9 cellular contexts compared by ENCODE assay signal in genomic region chr1:173202430-173203145, GRCh38. TPM values are rescaled to one million over a fixed set of nuclear protein-coding genes. Genes with fewer than 3 reads are reported as not detected.
DNase-seq lines count a peak whose midpoint lies in the region; ATAC-seq, FAIRE-seq and TF ChIP-seq lines count a peak whose summit lies in the region.
"Had no signal": no experiment of that assay in that cellular context is flagged by ENCODE, and none has a peak within 500 bp of the region (broad histone marks: within the 10 kb centered on the region; RNA-seq: fewer than 3 reads in every experiment).

No MANE protein-coding gene starts in this region.

- H3K36me3 ChIP-seq in testis (ENCODE audit: low read depth, missing control alignments), result no peaks in the 10 kb centered on the region

- TF ChIP-seq CTCF in natural killer cell (IDR thresholded peaks at IDR 0.05) (no peak), astrocyte of the spinal cord (IDR thresholded peaks at IDR 0.05; ENCODE audit: low read depth, low read length) (peak; percentile 59), testis (IDR thresholded peaks at IDR 0.05) (peak; percentile 42 to 43 (median 42))

- peak overlapping the region; percentile 55 to 94 for H3K27ac Mint-ChIP-seq in natural killer cell treated with Interleukin-12 subunit alpha and Interleukin-12 subunit beta and Interleukin-15 and Interleukin-18, amount 100 ng/mL, for 72 hours
- H3K27ac Mint-ChIP-seq in natural killer cell, result peak overlapping the region in 1 of 2 donors; percentile 48

- no peaks in the 10 kb centered on the region for H3K9me3 Mint-ChIP-seq in natural killer cell treated with Interleukin-12 subunit alpha and Interleukin-12 subunit beta and Interleukin-15 and Interleukin-18, amount 100 ng/mL, for 72 hours
- H3K9me3 Mint-ChIP-seq in natural killer cell, result no peaks in the 10 kb centered on the region

- peak overlapping the region; percentile 76 for H3K4me3 Mint-ChIP-seq in natural killer cell treated with Interleukin-12 subunit alpha and Interleukin-12 subunit beta and Interleukin-15 and Interleukin-18, amount 100 ng/mL, for 72 hours
- no peak overlapping the region for H3K4me3 Mint-ChIP-seq in natural killer cell

- FAIRE-seq in islet of Langerhans (lab: Jason Lieb, UNC), result peak; percentile 69

- in situ Hi-C loops in astrocyte of the spinal cord (cut with HindIII; ENCODE audit: low sequenced_read_pairs), result no loop called here

- peaks cover 47% of the 10 kb centered on the region in 2 donors for H3K4me1 Mint-ChIP-seq in natural killer cell treated with Interleukin-12 subunit alpha and Interleukin-12 subunit beta and Interleukin-15 and Interleukin-18, amount 100 ng/mL, for 72 hours (ENCODE audit: low read depth in 2 of 2)
- H3K4me1 Mint-ChIP-seq in natural killer cell, result peaks cover 34 to 42% of the 10 kb centered on the region in 2 donors

- intact Hi-C loops in natural killer cell (cut with micrococcal nuclease) (loop anchor here (1.0 kb wide), 1 partner anchor 457 kb away; no protein-coding TSS in a partner anchor), testis (cut with DNase I; ENCODE audit: low total_unique reads) (no loop called here)

- H3K27ac ChIP-seq in testis, result no peak overlapping the region
- H3K27ac ChIP-seq: epithelial cell of prostate had no signal

- ATAC-seq in natural killer cell treated with Interleukin-12 subunit alpha and Interleukin-12 subunit beta and Interleukin-15 and Interleukin-18, amount 100 ng/mL, for 72 hours, result no peak
- ATAC-seq in natural killer cell, result no peak

- 40 to 58% methylated on average over 5 of the region's 5 CpGs for WGBS in testis, 2 donors

- peaks cover 4% of the 10 kb centered on the region for H3K36me3 Mint-ChIP-seq in natural killer cell treated with Interleukin-12 subunit alpha and Interleukin-12 subunit beta and Interleukin-15 and Interleukin-18, amount 100 ng/mL, for 72 hours
- H3K36me3 Mint-ChIP-seq in natural killer cell, result no peaks in the 10 kb centered on the region

- H3K27me3 ChIP-seq in testis, result no peaks in the 10 kb centered on the region

- no peaks in the 10 kb centered on the region for H3K27me3 Mint-ChIP-seq in natural killer cell treated with Interleukin-12 subunit alpha and Interleukin-12 subunit beta and Interleukin-15 and Interleukin-18, amount 100 ng/mL, for 72 hours
- H3K27me3 Mint-ChIP-seq in natural killer cell (ENCODE audit: low read depth in 2 of 2), result no peaks in the 10 kb centered on the region

- no peak for DNase-seq in natural killer cell treated with Interleukin-12 subunit alpha and Interleukin-12 subunit beta and Interleukin-15 and Interleukin-18, amount 100 ng/mL, for 72 hours (ENCODE audit: low spot score)
- DNase-seq in natural killer cell (no peak), NCI-H1694 (lab: John Stamatoyannopoulos, UW) (peak; percentile 5), astrocyte of the spinal cord (ENCODE audit: low read depth, low spot score) (peak; percentile 91), testis (peak; percentile 43), ecto neural progenitor cell (ENCODE audit: low spot score) (no peak)
- DNase-seq in stimulated activated CD4-positive, alpha-beta T cell treated with anti-CD3 and anti-CD28 coated beads, Interleukin-2, amount 100 ng/mL, for 48 hours, result no peak

- H3K9me3 ChIP-seq in testis, result no peaks in the 10 kb centered on the region

- no peak for TF ChIP-seq POLR2A in testis (IDR thresholded peaks at IDR 0.05)

- H3K4me3 ChIP-seq in astrocyte of the spinal cord (ENCODE audit: low read depth, low read length) (no peak overlapping the region), testis (no peak overlapping the region)

- H3K4me1 ChIP-seq in testis, result peaks cover 3% of the 10 kb centered on the region

RNA-seq across cellular contexts. Expression of gene TNFSF4, which starts 4.5 kb away (rescaled TPM):
- 100 to 1,000 TPM in 1 of 2 donors, 10 to 100 TPM in 1; 40.5 to 275 TPM for total RNA-seq in natural killer cell treated with Interleukin-12 subunit alpha and Interleukin-12 subunit beta and Interleukin-15 and Interleukin-18, amount 100 ng/mL, for 72 hours
- total RNA-seq in natural killer cell (1 to 10 TPM; 1.7 to 3.7 (median 2.9) TPM), testis (10 to 100 TPM; 11.5 to 17.6 TPM)
- 11.2 TPM for polyA plus RNA-seq in testis (ENCODE audit: insufficient read depth, low read depth, low replicate concordance)

Comparison
In these comparisons a context has a peak if more than half of its experiments do, and no peak if none do; other contexts are left out.
1. DNase-seq: peak in NCI-H1694 (single experiment), astrocyte of the spinal cord (single experiment) and testis (single experiment); none in natural killer cell treated with Interleukin-12 subunit alpha and Interleukin-12 subunit beta and Interleukin-15 and Interleukin-18, amount 100 ng/mL, for 72 hours (single experiment), natural killer cell (single experiment), ecto neural progenitor cell (single experiment) and stimulated activated CD4-positive, alpha-beta T cell treated with anti-CD3 and anti-CD28 coated beads, Interleukin-2, amount 100 ng/mL, for 48 hours (0 of 2).